24 cellular contexts compared by ENCODE assay signal in genomic region chr1:219324171-219324570, GRCh38.
DNase-seq lines count a peak whose midpoint lies in the region; ATAC-seq and TF ChIP-seq lines count a peak whose summit lies in the region.
"Had no signal": no experiment of that assay in that cellular context is flagged by ENCODE, and none has a peak within 500 bp of the region (broad histone marks: within the 10 kb centered on the region; RNA-seq: fewer than 3 reads in every experiment).

No MANE protein-coding gene starts in this region.

- POLR2A ChIA-PET in GM10248 (lab: Yijun Ruan, JAX), result no interaction called here

- peaks cover 19 to 20% of the 10 kb centered on the region in 2 donors for H3K9me3 Mint-ChIP-seq in stimulated activated naive CD8-positive, alpha-beta T cell treated with anti-CD3 and anti-CD28 coated beads, Interleukin-15, amount 100 ng/mL, for 72 hours

- H4K20me1 ChIP-seq in hepatocyte (ENCODE audit: insufficient read depth, poor library complexity, severe bottlenecking), result no peaks in the 10 kb centered on the region

- DNase-seq in DMS53 (lab: John Stamatoyannopoulos, UW) (peak; percentile 38), DMS53 treated with DMSO at 0.1 percent for 48 hours (lab: John Stamatoyannopoulos, UW; ENCODE audit: unreplicated experiment) (no peak), hepatocyte (ENCODE audit: low spot score) (no peak), GM10248 (ENCODE audit: extremely low spot score) (no peak), T-helper 9 cell (no peak)
- no peak for DNase-seq in stimulated activated naive CD8-positive, alpha-beta T cell treated with anti-CD3 and anti-CD28 coated beads, Interleukin-15, amount 100 ng/mL, for 72 hours
- DNase-seq: 8988T; activated CD4-positive, alpha-beta T cell treated with anti-CD3 and anti-CD28 coated beads, Interleukin-2, amount 10 ng/mL, durations not matched to agents 7 days and 5 days; activated naive CD8-positive, alpha-beta T cell treated with anti-CD3 and anti-CD28 coated beads, Interleukin-2, amount 50 U/mL, for 24 hours; activated T-cell treated with anti-CD3 and anti-CD28 coated beads, Interleukin-2, amount 50 U/mL, for 48 hours; body of pancreas; CD4-positive, CD25-positive, alpha-beta regulatory T cell; head of caudate nucleus; KBM-7; kidney glomerular epithelial cell; lower lobe of right lung; mucosa of descending colon; NCI-H1436; psoas muscle; stimulated activated naive CD4-positive, alpha-beta T cell treated with Interleukin-2 at 50 U/mL for 16 hours; SW 1271 had no signal

- H3K27ac Mint-ChIP-seq in stimulated activated naive CD8-positive, alpha-beta T cell treated with anti-CD3 and anti-CD28 coated beads, Interleukin-15, amount 100 ng/mL, for 72 hours, result no peak overlapping the region
- H3K27ac Mint-ChIP-seq: activated CD4-positive, alpha-beta T cell treated with anti-CD3 and anti-CD28 coated beads, Interleukin-2, amount 10 ng/mL, durations not matched to agents 7 days and 5 days; activated naive CD8-positive, alpha-beta T cell treated with anti-CD3 and anti-CD28 coated beads, Interleukin-2, amount 50 U/mL, for 24 hours; CD4-positive, CD25-positive, alpha-beta regulatory T cell had no signal

- H3K9ac ChIP-seq in skeletal muscle satellite cell (ENCODE audit: low read depth, low read length), result no peak overlapping the region

- no peak overlapping the region for H3K4me3 ChIP-seq in hepatocyte
- no peak overlapping the region for H3K4me3 ChIP-seq in skeletal muscle satellite cell (ENCODE audit: low read length)
- H3K4me3 ChIP-seq: body of pancreas, HAP-1, lower lobe of right lung, mucosa of descending colon, psoas muscle had no signal

- H3K9me3 ChIP-seq in hepatocyte (ENCODE audit: low read depth) (no peaks in the 10 kb centered on the region), skeletal muscle satellite cell (replicated peaks; ENCODE audit: low read length) (no peaks in the 10 kb centered on the region)
- H3K9me3 ChIP-seq: body of pancreas, HAP-1, lower lobe of right lung, mucosa of descending colon, psoas muscle had no signal

- H3K79me2 ChIP-seq in hepatocyte, result no peaks in the 10 kb centered on the region

- H2AFZ ChIP-seq in hepatocyte, result no peak overlapping the region

- H3K4me1 ChIP-seq in hepatocyte (ENCODE audit: insufficient read depth) (peaks cover 8% of the 10 kb centered on the region), skeletal muscle satellite cell (ENCODE audit: control insufficient read depth, insufficient read depth, low read length) (peaks cover 31% of the 10 kb centered on the region)
- H3K4me1 ChIP-seq: body of pancreas, lower lobe of right lung, psoas muscle had no signal

- H3K27ac ChIP-seq in hepatocyte, result peak overlapping the region; percentile 40
- H3K27ac ChIP-seq: body of pancreas, lower lobe of right lung, psoas muscle had no signal

- H3K4me1 Mint-ChIP-seq in stimulated activated naive CD8-positive, alpha-beta T cell treated with anti-CD3 and anti-CD28 coated beads, Interleukin-15, amount 100 ng/mL, for 72 hours, result peaks cover 13% of the 10 kb centered on the region
- H3K4me1 Mint-ChIP-seq: activated CD4-positive, alpha-beta T cell treated with anti-CD3 and anti-CD28 coated beads, Interleukin-2, amount 10 ng/mL, durations not matched to agents 7 days and 5 days had no signal

- H3K4me3 Mint-ChIP-seq in stimulated activated naive CD8-positive, alpha-beta T cell treated with anti-CD3 and anti-CD28 coated beads, Interleukin-15, amount 100 ng/mL, for 72 hours, result no peak overlapping the region
- H3K4me3 Mint-ChIP-seq: activated CD4-positive, alpha-beta T cell treated with anti-CD3 and anti-CD28 coated beads, Interleukin-2, amount 10 ng/mL, durations not matched to agents 7 days and 5 days; activated naive CD8-positive, alpha-beta T cell treated with anti-CD3 and anti-CD28 coated beads, Interleukin-2, amount 50 U/mL, for 24 hours; CD4-positive, CD25-positive, alpha-beta regulatory T cell had no signal

- H3K27me3 Mint-ChIP-seq in stimulated activated naive CD8-positive, alpha-beta T cell treated with anti-CD3 and anti-CD28 coated beads, Interleukin-15, amount 100 ng/mL, for 72 hours, result no peaks in the 10 kb centered on the region
- H3K27me3 Mint-ChIP-seq: CD4-positive, CD25-positive, alpha-beta regulatory T cell had no signal

- no peak for TF ChIP-seq CTCF in hepatocyte (IDR thresholded peaks at IDR 0.05; ENCODE audit: poor library complexity)
- no peak for TF ChIP-seq CTCF in GM10248 (IDR thresholded peaks at IDR 0.05; ENCODE audit: control extremely low read depth, extremely low read depth, low read depth, missing control alignments)

- CTCF ChIA-PET in GM10248 (lab: Yijun Ruan, JAX), result interaction anchor here (1.3 kb wide), 1 partner anchor 120 kb away, joined by 4 read pairs; no protein-coding TSS in a partner anchor

- H3K27me3 ChIP-seq in hepatocyte (no peaks in the 10 kb centered on the region), skeletal muscle satellite cell (ENCODE audit: control insufficient read depth, insufficient read depth, low read length) (peaks cover 7% of the 10 kb centered on the region)
- H3K27me3 ChIP-seq: body of pancreas had no signal

- 43% methylated on average over 4 of the region's 4 CpGs for WGBS in hepatocyte (ENCODE audit: low lambda C conversion rate, missing lambda C conversion rate)

- no peaks in the 10 kb centered on the region for H3K9me2 ChIP-seq in hepatocyte (replicated peaks; ENCODE audit: insufficient read depth)

- H3K36me3 ChIP-seq in hepatocyte (replicated peaks; ENCODE audit: insufficient read depth, low read depth) (no peaks in the 10 kb centered on the region), skeletal muscle satellite cell (ENCODE audit: insufficient read depth, low read length) (no peaks in the 10 kb centered on the region)
- H3K36me3 ChIP-seq: HAP-1, lower lobe of right lung had no signal

- peak; percentile 9; the same call in 2 of the 3 replicates for ATAC-seq in SK-N-SH treated with all-trans-retinoic acid at 6 μM for 48 hours
- ATAC-seq in stimulated activated naive CD8-positive, alpha-beta T cell treated with anti-CD3 and anti-CD28 coated beads, Interleukin-15, amount 100 ng/mL, for 72 hours, result no peak
- ATAC-seq: body of pancreas, lower lobe of right lung, mucosa of descending colon had no signal

- no peak overlapping the region for H3K4me2 ChIP-seq in hepatocyte
- H3K4me2 ChIP-seq in skeletal muscle satellite cell (ENCODE audit: low read length), result peak overlapping the region; percentile 69

TF ChIP-seq in SK-N-SH treated with all-trans-retinoic acid at 6 μM for 48 hours, 23 proteins besides CTCF, POLR2A, EP300 and RAD21 (continues in another document):
- TF ChIP-seq SNAI2 (CRISPR knock-in tag; IDR thresholded peaks at IDR 0.05) (no peak), OSR1 (CRISPR knock-in tag; IDR thresholded peaks at IDR 0.05) (no peak), ZC3H10 (CRISPR knock-in tag; IDR thresholded peaks at IDR 0.05) (no peak), CREB5 (CRISPR knock-in tag; IDR thresholded peaks at IDR 0.05; ENCODE audit: low read depth) (no peak), PATZ1 (CRISPR knock-in tag; IDR thresholded peaks at IDR 0.05; ENCODE audit: borderline replicate concordance) (no peak), CSDC2 (CRISPR knock-in tag; IDR thresholded peaks at IDR 0.05) (no peak), ZNF565 (CRISPR knock-in tag; conservative IDR thresholded peaks at IDR 0.05; ENCODE audit: low read depth) (no peak), ISL1 (CRISPR knock-in tag; IDR thresholded peaks at IDR 0.05) (no peak), POU6F1 (CRISPR knock-in tag; IDR thresholded peaks at IDR 0.05; ENCODE audit: borderline replicate concordance, low read depth) (no peak), ARNTL (CRISPR knock-in tag; IDR thresholded peaks at IDR 0.05; ENCODE audit: borderline replicate concordance, low read depth) (no peak), BACH2 (CRISPR knock-in tag; IDR thresholded peaks at IDR 0.05; ENCODE audit: borderline replicate concordance) (no peak), ZFP30 (CRISPR knock-in tag; IDR thresholded peaks at IDR 0.05) (no peak), PPARA (CRISPR knock-in tag; IDR thresholded peaks at IDR 0.05; ENCODE audit: borderline replicate concordance) (no peak)
